In the genomic region with DNA sequence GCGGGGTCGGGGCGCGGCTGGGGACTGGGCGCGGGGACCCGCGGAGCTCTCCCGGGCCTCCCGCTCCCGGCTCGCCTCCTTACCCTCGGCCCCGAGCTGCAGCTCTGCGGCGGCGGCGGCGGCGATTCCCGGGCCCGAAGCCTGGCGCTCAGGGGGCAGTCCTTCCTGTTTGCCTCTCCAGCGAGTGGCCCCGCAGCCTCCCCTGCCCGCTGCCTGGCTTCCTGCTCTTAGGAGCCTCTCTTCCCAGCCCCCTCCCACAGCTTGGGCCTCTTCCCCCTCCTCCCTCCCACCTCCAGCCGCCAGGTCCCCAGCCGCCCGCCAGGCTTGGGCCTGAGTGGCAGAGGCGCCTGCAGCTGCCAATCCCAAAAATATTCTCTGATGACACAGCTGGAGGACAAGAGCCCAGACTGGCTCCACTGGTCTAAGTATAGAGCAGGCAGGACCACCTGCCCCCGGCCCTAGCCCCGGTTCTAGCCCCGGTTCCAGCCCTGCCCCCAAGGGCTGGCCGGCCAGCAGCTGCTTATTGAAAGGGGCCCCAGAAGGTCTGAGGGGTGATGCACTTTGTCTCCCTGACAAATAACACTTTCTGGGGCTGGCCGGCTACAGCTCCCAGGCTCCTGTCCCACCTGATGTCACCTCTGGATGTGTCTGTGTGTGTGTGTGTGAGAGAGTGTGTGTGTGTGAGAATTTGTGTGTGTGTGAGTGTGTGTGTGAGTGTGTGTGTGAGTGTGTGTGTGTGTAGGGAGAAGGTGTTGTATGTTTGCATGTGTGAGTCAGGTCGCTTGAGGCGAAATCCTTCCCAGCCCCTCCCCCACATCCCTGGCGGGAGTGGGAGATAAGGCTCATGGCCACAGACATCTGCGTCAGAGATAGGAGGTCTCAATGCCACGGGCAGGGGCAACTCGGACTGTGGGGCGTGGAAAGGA, we compare ENCODE assay signal across 8 cellular contexts. TPM values are rescaled to one million over a fixed set of nuclear protein-coding genes. Genes with fewer than 3 reads are reported as not detected.
DNase-seq lines count a peak whose midpoint lies in the region; ATAC-seq and TF ChIP-seq lines count a peak whose summit lies in the region.

A gene (minus strand): TSS at position 229 of the 926 bp plus-strand sequence. CDS start 307 bp downstream, outside the sequence.

- TF ChIP-seq POLR2A in Peyer's patch (IDR thresholded peaks at IDR 0.05) (no peak), spleen (IDR thresholded peaks at IDR 0.05) (no peak)

- intact Hi-C loops in spleen (cut with DNase I; ENCODE audit: low total_unique reads): no loop called here

- H3K36me3 ChIP-seq in HUES6 (ENCODE audit: control insufficient read depth, insufficient read depth, low read length): peaks cover 27% of the 10 kb centered on the region
- no peaks in the 10 kb centered on the region for H3K36me3 ChIP-seq in Peyer's patch
- H3K36me3 ChIP-seq in spleen: peaks cover 0 to 12% (median 0%) of the 10 kb centered on the region in 6 donors

- H3K4me1 ChIP-seq in HUES6 (ENCODE audit: control insufficient read depth, insufficient read depth, low read length) (peaks cover 43% of the 10 kb centered on the region), Peyer's patch (peaks cover 0 to 10% (median 0%) of the 10 kb centered on the region in 4 donors), spleen (peaks cover 0 to 22% (median 20%) of the 10 kb centered on the region in 6 donors)

- H3K9me3 ChIP-seq in HUES6 (ENCODE audit: control insufficient read depth, insufficient read depth, low read depth, low read length) (peaks cover 7% of the 10 kb centered on the region; the same call in 1 of the 2 replicates), Peyer's patch (no peaks in the 10 kb centered on the region), spleen (no peaks in the 10 kb centered on the region)

- H3K27me3 ChIP-seq in HUES6 (ENCODE audit: control insufficient read depth, insufficient read depth, low read length) (peaks cover 16% of the 10 kb centered on the region; the same call in 1 of the 2 replicates), Peyer's patch (peaks cover 0 to 4% of the 10 kb centered on the region in 2 donors), spleen (replicated peaks in 1 of 7) (peaks cover 0 to 74% (median 21%) of the 10 kb centered on the region in 7 donors)

- no peak for TF ChIP-seq CTCF in Peyer's patch (IDR thresholded peaks at IDR 0.05)
- TF ChIP-seq CTCF in spleen (IDR thresholded peaks at IDR 0.05 in 8 of 11, conservative IDR thresholded peaks at IDR 0.05 in 3 of 11): no peak

- peak within 1 kb of the TSS; percentile 92 for H3K9ac ChIP-seq in HUES6 (ENCODE audit: low read length)

- WGBS in spleen, 5 donors: 10 to 47% (median 16%) methylated on average over 11 to 42 of the region's 42 CpGs

- H3K4me3 ChIP-seq in HUES6 (ENCODE audit: low read depth, low read length): peak within 1 kb of the TSS; percentile 77
- peak within 1 kb of the TSS; percentile 37 to 66 (median 60) for H3K4me3 ChIP-seq in Peyer's patch
- H3K4me3 ChIP-seq in spleen: peak within 1 kb of the TSS; percentile 46 to 78 (median 54)

- ATAC-seq in GM19452 (IDR thresholded peaks at IDR 0.05; ENCODE audit: unreplicated experiment): no peak

- DNase-seq in C1 segment of cervical spinal cord (lab: John Stamatoyannopoulos, UW): peak in 10 of 14 donors; percentile 4 to 64 (median 24)
- peak in 1 of 3 donors; percentile 60 for DNase-seq in Peyer's patch
- DNase-seq in dermis blood vessel endothelial cell: peak; percentile 47
- DNase-seq in kidney tubule cell (ENCODE audit: low spot score): peak; percentile 72
- no peak for DNase-seq in spleen
- no peak for DNase-seq in GOT3 (lab: John Stamatoyannopoulos, UW)

- H3K27ac ChIP-seq in HUES6 (ENCODE audit: low read depth, low read length) (peak within 1 kb of the TSS; percentile 89; the same call in 1 of the 2 replicates), Peyer's patch (peak within 1 kb of the TSS; percentile 22 to 76 (median 70)), spleen (peak within 1 kb of the TSS in 7 of 8 donors; percentile 38 to 80 (median 75))

RNA-seq across cellular contexts. Expression of the gene that starts here (rescaled TPM):
- total RNA-seq in Peyer's patch (10 to 100 TPM in 3 of 4 donors, 1 to 10 TPM in 1; 7.5 to 43.7 (median 21.2) TPM), dermis blood vessel endothelial cell (38.8 TPM in 2 replicates), spleen (10 to 100 TPM; 26.7 to 51.6 (median 31.1) TPM)
- polyA plus RNA-seq in spleen: 10 to 100 TPM; 15.9 to 32.0 (median 27.6) TPM

Comparison
In these comparisons a context has a peak if more than half of its experiments do, and no peak if none do; other contexts are left out.
1. DNase-seq: peak in C1 segment of cervical spinal cord (10 of 14), dermis blood vessel endothelial cell (single experiment) and kidney tubule cell (single experiment); none in spleen (single experiment) and GOT3 (single experiment).
2. Peak in every context shown above with its lines, with median percentiles within 50 percentile points of each other: H3K27ac ChIP-seq and H3K4me3 ChIP-seq.